1 cellular context compared by ENCODE assay signal in genomic region chr12:51911788-51912711, GRCh38.
A peak's percentile ranks its signal among the peaks of the same experiment; 100 is the strongest.
TF ChIP-seq lines count a peak whose summit lies in the region.

No MANE protein-coding gene starts in this region.

TF ChIP-seq in IMR-90, 13 proteins besides CTCF, POLR2A, EP300 and RAD21:
- no peak for TF ChIP-seq RFX5 (IDR thresholded peaks at IDR 0.05; ENCODE audit: low read depth, low read length)
- peak; percentile 34; the same call in 1 of the 2 replicates for TF ChIP-seq MAZ (IDR thresholded peaks at IDR 0.05; ENCODE audit: borderline replicate concordance, low read depth, low read length)
